ENCODE assay signal across 8 cellular contexts in genomic region chr4:105474110-105474518, GRCh38. TPM values are rescaled to one million over a fixed set of nuclear protein-coding genes. Genes with fewer than 3 reads are reported as not detected.
DNase-seq lines count a peak whose midpoint lies in the region; ATAC-seq, FAIRE-seq and TF ChIP-seq lines count a peak whose summit lies in the region.

No MANE protein-coding gene starts in this region.

- peak overlapping the region; percentile 96 for H3K4me2 ChIP-seq in osteoblast (ENCODE audit: insufficient read depth, low read length)

- H3K79me2 ChIP-seq in osteoblast (ENCODE audit: insufficient read depth, low read length), result peaks cover 40% of the 10 kb centered on the region

- peak overlapping the region; percentile 74 for H2AFZ ChIP-seq in osteoblast (ENCODE audit: low read length)

- peak; percentile 94 for DNase-seq in activated effector memory CD4-positive, alpha-beta T cell treated with anti-CD3 and anti-CD28 coated beads, Interleukin-2, amount 50 U/mL, for 16 hours
- DNase-seq in activated effector memory CD4-positive, alpha-beta T cell treated with Interleukin-2 at 50 U/mL for 16 hours, result no peak
- no peak for DNase-seq in activated CD4-positive, alpha-beta memory T cell treated with anti-CD3 and anti-CD28 coated beads, Interleukin-2, amount 10 ng/mL, durations not matched to agents 7 days and 5 days
- DNase-seq in foreskin keratinocyte (peak in 1 of 2 donors; percentile 76), osteoblast (ENCODE audit: insufficient read length, low spot score, missing footprints) (peak; percentile 96), GM12892 (ENCODE audit: insufficient read length) (no peak)
- DNase-seq in stimulated activated CD4-positive, alpha-beta T cell treated with anti-CD3 and anti-CD28 coated beads, Interleukin-1b, Interleukin-23, amount 100 ng/mL, for 48 hours, result no peak

- CTCF ChIA-PET in activated CD4-positive, alpha-beta memory T cell treated with anti-CD3 and anti-CD28 coated beads, Interleukin-2, amount 10 ng/mL, durations not matched to agents 7 days and 5 days (lab: Charles Lee), result interaction anchor here (0.7 to 2.9 kb wide), 32 partner anchors 8 to 613 kb away, joined by 3 to 22 read pairs (median 5); partner anchors contain the start of gene TET2

- no peak for TF ChIP-seq POLR2A in GM12892 (IDR thresholded peaks at IDR 0.05; ENCODE audit: low read depth, low read length)

- H3K27me3 ChIP-seq in foreskin keratinocyte (no peaks in the 10 kb centered on the region), osteoblast (ENCODE audit: insufficient read depth, low read length) (no peaks in the 10 kb centered on the region)

- FAIRE-seq in GM12892 (lab: Jason Lieb, UNC), result no peak

- ATAC-seq in HG02885 (IDR thresholded peaks at IDR 0.05; ENCODE audit: poor library complexity, unreplicated experiment), result peak; percentile 6
- peak; percentile 2 for ATAC-seq in foreskin keratinocyte

- peak overlapping the region; percentile 97 for H3K4me3 Mint-ChIP-seq in activated CD4-positive, alpha-beta memory T cell treated with anti-CD3 and anti-CD28 coated beads, Interleukin-2, amount 10 ng/mL, durations not matched to agents 7 days and 5 days

- H3K36me3 Mint-ChIP-seq in activated CD4-positive, alpha-beta memory T cell treated with anti-CD3 and anti-CD28 coated beads, Interleukin-2, amount 10 ng/mL, durations not matched to agents 7 days and 5 days (ENCODE audit: low read depth), result peaks cover 8% of the 10 kb centered on the region

- no peaks in the 10 kb centered on the region for H4K20me1 ChIP-seq in osteoblast (ENCODE audit: insufficient read depth, low read length)

- peak overlapping the region; percentile 36 for H3K27ac Mint-ChIP-seq in activated CD4-positive, alpha-beta memory T cell treated with anti-CD3 and anti-CD28 coated beads, Interleukin-2, amount 10 ng/mL, durations not matched to agents 7 days and 5 days

- peaks cover 7% of the 10 kb centered on the region for H3K27me3 Mint-ChIP-seq in activated CD4-positive, alpha-beta memory T cell treated with anti-CD3 and anti-CD28 coated beads, Interleukin-2, amount 10 ng/mL, durations not matched to agents 7 days and 5 days

- POLR2A ChIA-PET in activated CD4-positive, alpha-beta memory T cell treated with anti-CD3 and anti-CD28 coated beads, Interleukin-2, amount 10 ng/mL, durations not matched to agents 7 days and 5 days (lab: Charles Lee), result interaction anchor here (0.7 to 2.5 kb wide), 13 partner anchors 9 to 595 kb away, joined by 3 to 44 read pairs (median 9); partner anchors contain the start of genes GSTCD, INTS12 and TET2

- H3K27ac ChIP-seq in foreskin keratinocyte, result no peak overlapping the region
- H3K27ac ChIP-seq in osteoblast (ENCODE audit: low read depth, low read length), result peak overlapping the region; percentile 95

- H3K9me3 Mint-ChIP-seq in activated CD4-positive, alpha-beta memory T cell treated with anti-CD3 and anti-CD28 coated beads, Interleukin-2, amount 10 ng/mL, durations not matched to agents 7 days and 5 days, result no peaks in the 10 kb centered on the region

- H3K4me3 ChIP-seq in osteoblast (ENCODE audit: insufficient read depth, low read length), result peak overlapping the region; percentile 92

- H3K4me1 ChIP-seq in foreskin keratinocyte (peaks cover 9% of the 10 kb centered on the region), osteoblast (ENCODE audit: insufficient read depth, low read length) (peaks cover 16% of the 10 kb centered on the region)

- peaks cover 28% of the 10 kb centered on the region for H3K4me1 Mint-ChIP-seq in activated CD4-positive, alpha-beta memory T cell treated with anti-CD3 and anti-CD28 coated beads, Interleukin-2, amount 10 ng/mL, durations not matched to agents 7 days and 5 days

- TF ChIP-seq CTCF in foreskin keratinocyte (conservative IDR thresholded peaks at IDR 0.05), result peak; percentile 95
- peak; percentile 77 for TF ChIP-seq CTCF in osteoblast (IDR thresholded peaks at IDR 0.05; ENCODE audit: extremely low read depth, low read depth, low read length)

- H3K36me3 ChIP-seq in osteoblast (ENCODE audit: insufficient read depth, low read length), result no peaks in the 10 kb centered on the region

- H3K9me3 ChIP-seq in osteoblast (ENCODE audit: low read depth, low read length), result no peaks in the 10 kb centered on the region

RNA-seq across cellular contexts. Expression of gene PPA2, which starts 0.3 kb away (rescaled TPM):
- 10 to 100 TPM; 54.6 to 61.0 TPM for total RNA-seq in activated CD4-positive, alpha-beta memory T cell treated with anti-CD3 and anti-CD28 coated beads, Interleukin-2, amount 10 ng/mL, durations not matched to agents 7 days and 5 days
- total RNA-seq in foreskin keratinocyte, result 125 and 127 TPM in 2 replicates
- polyA plus RNA-seq in foreskin keratinocyte, result 118 and 144 TPM in 2 replicates
- total RNA-seq in osteoblast, result 67.0 and 68.7 TPM in 2 replicates
- 96.1 TPM for polyA plus RNA-seq in GM12892 (2012; ENCODE audit: missing spikeins)

Comparison
In these comparisons a context has a peak if more than half of its experiments do, and no peak if none do; other contexts are left out.
1. DNase-seq: peak in activated effector memory CD4-positive, alpha-beta T cell treated with anti-CD3 and anti-CD28 coated beads, Interleukin-2, amount 50 U/mL, for 16 hours (single experiment) and osteoblast (single experiment); none in activated effector memory CD4-positive, alpha-beta T cell treated with Interleukin-2 at 50 U/mL for 16 hours (single experiment), activated CD4-positive, alpha-beta memory T cell treated with anti-CD3 and anti-CD28 coated beads, Interleukin-2, amount 10 ng/mL, durations not matched to agents 7 days and 5 days (single experiment), GM12892 (single experiment) and stimulated activated CD4-positive, alpha-beta T cell treated with anti-CD3 and anti-CD28 coated beads, Interleukin-1b, Interleukin-23, amount 100 ng/mL, for 48 hours (single experiment).